Comparison of ENCODE assay signal across 8 cellular contexts in the genomic region with DNA sequence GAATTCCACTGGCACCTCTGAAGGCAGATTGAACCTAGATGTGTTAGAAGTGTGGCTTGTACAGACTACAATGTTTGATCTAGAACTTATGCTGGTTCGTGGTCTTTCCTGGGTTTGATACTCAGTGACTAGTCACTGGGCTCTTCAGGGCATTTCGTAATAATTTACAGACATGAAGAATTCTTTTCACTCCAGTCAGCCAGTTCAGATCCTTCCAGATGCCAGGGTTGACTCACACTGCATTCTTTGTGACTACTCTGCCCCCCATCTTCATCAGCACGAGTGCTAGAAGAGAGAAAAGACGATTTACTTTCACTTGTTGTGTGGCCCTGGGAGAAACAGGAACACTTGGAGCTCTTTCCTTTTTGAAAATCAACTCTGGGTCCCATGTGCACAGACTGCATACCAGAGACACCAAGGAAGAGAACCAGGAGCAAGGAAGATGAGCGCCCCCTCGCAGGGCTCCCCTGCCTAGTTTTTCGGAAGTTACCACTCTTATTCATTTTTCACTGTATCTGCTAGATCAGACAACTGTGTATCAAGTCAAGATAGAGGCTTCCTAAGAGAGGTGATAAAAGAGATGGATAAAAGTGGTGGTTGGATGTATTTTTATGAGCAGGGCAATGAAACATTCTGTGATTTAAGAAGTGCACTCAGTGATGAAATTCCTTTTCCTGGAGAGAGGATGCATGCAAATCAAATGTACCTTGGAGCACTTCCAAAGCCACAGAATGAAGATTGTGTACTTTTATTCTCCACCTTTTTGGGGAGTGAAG. TPM values are rescaled to one million over a fixed set of nuclear protein-coding genes. Genes with fewer than 3 reads are reported as not detected.
DNase-seq lines count a peak whose midpoint lies in the region; ATAC-seq and TF ChIP-seq lines count a peak whose summit lies in the region.

No MANE protein-coding gene starts in this region.

- no peak for TF ChIP-seq POLR2A in vagina (IDR thresholded peaks at IDR 0.05)

- peaks cover 0 to 35% of the 10 kb centered on the region in 2 donors for H3K4me1 ChIP-seq in left lung
- H3K4me1 ChIP-seq in vagina: peaks cover 36% of the 10 kb centered on the region

- peak; percentile 32 to 75 for ATAC-seq in activated naive CD4-positive, alpha-beta T cell treated with anti-CD3 and anti-CD28 coated beads, Interleukin-2, amount 50 U/mL, for 72 hours
- peak; percentile 81 for ATAC-seq in left lung
- no peak for ATAC-seq in HG02885 (IDR thresholded peaks at IDR 0.05; ENCODE audit: poor library complexity, unreplicated experiment)

- H3K36me3 Mint-ChIP-seq in activated naive CD4-positive, alpha-beta T cell treated with anti-CD3 and anti-CD28 coated beads, Interleukin-2, amount 50 U/mL, for 72 hours: no peaks in the 10 kb centered on the region
- no peaks in the 10 kb centered on the region for H3K36me3 Mint-ChIP-seq in activated naive CD4-positive, alpha-beta T cell treated with anti-CD3 and anti-CD28 coated beads for 36 hours (ENCODE audit: low read depth)
- peaks cover 7% of the 10 kb centered on the region for H3K36me3 Mint-ChIP-seq in T-helper 2 cell treated with Interferon-gamma antibody and Interleukin-4, amounts not matched to agents 5 μg/mL and 100 μg/mL, for 36 hours (ENCODE audit: low read depth)

- H3K4me3 Mint-ChIP-seq in activated naive CD4-positive, alpha-beta T cell treated with anti-CD3 and anti-CD28 coated beads for 36 hours: no peak overlapping the region
- no peak overlapping the region for H3K4me3 Mint-ChIP-seq in T-helper 2 cell treated with Interferon-gamma antibody and Interleukin-4, amounts not matched to agents 5 μg/mL and 100 μg/mL, for 36 hours

- H3K36me3 ChIP-seq in brain microvascular endothelial cell (replicated peaks) (no peaks in the 10 kb centered on the region), left lung (no peaks in the 10 kb centered on the region), vagina (no peaks in the 10 kb centered on the region)

- H3K27ac ChIP-seq in brain microvascular endothelial cell: peak overlapping the region; percentile 96
- peak overlapping the region; percentile 67 to 77 for H3K27ac ChIP-seq in left lung
- peak overlapping the region; percentile 64 for H3K27ac ChIP-seq in vagina

- CTCF ChIA-PET in activated naive CD4-positive, alpha-beta T cell treated with anti-CD3 and anti-CD28 coated beads for 36 hours (lab: Charles Lee): interaction anchor here (1.0 to 1.4 kb wide), 2 partner anchors 50 to 76 kb away, joined by 3 to 6 read pairs; no protein-coding TSS in a partner anchor

- H3K27ac Mint-ChIP-seq in activated naive CD4-positive, alpha-beta T cell treated with anti-CD3 and anti-CD28 coated beads, Interleukin-2, amount 50 U/mL, for 72 hours: peak overlapping the region in 1 of 2 donors; percentile 43
- no peak overlapping the region for H3K27ac Mint-ChIP-seq in activated naive CD4-positive, alpha-beta T cell treated with anti-CD3 and anti-CD28 coated beads for 36 hours
- H3K27ac Mint-ChIP-seq in T-helper 2 cell treated with Interferon-gamma antibody and Interleukin-4, amounts not matched to agents 5 μg/mL and 100 μg/mL, for 36 hours: no peak overlapping the region

- in situ Hi-C loops in brain microvascular endothelial cell (cut with HindIII; ENCODE audit: low pct_ligation_motif_present, low sequenced_read_pairs): no loop called here

- no peaks in the 10 kb centered on the region for H3K27me3 Mint-ChIP-seq in activated naive CD4-positive, alpha-beta T cell treated with anti-CD3 and anti-CD28 coated beads for 36 hours (ENCODE audit: low read depth)
- H3K27me3 Mint-ChIP-seq in T-helper 2 cell treated with Interferon-gamma antibody and Interleukin-4, amounts not matched to agents 5 μg/mL and 100 μg/mL, for 36 hours (ENCODE audit: low read depth): no peaks in the 10 kb centered on the region

- H3K4me3 ChIP-seq in brain microvascular endothelial cell (ENCODE audit: low read depth, low read length): peak overlapping the region; percentile 45
- no peak overlapping the region for H3K4me3 ChIP-seq in left lung
- H3K4me3 ChIP-seq in vagina: peak overlapping the region in 1 of 2 donors; percentile 15

- intact Hi-C loops in activated naive CD4-positive, alpha-beta T cell treated with anti-CD3 and anti-CD28 coated beads for 36 hours (cut with micrococcal nuclease): no loop called here
- intact Hi-C loops in left lung (cut with DNase I) (no loop called here), vagina (cut with DNase I) (no loop called here)

- H3K9me3 ChIP-seq in left lung (no peaks in the 10 kb centered on the region), vagina (no peaks in the 10 kb centered on the region)

- peaks cover 4% of the 10 kb centered on the region for H3K4me1 Mint-ChIP-seq in activated naive CD4-positive, alpha-beta T cell treated with anti-CD3 and anti-CD28 coated beads for 36 hours (ENCODE audit: low read depth)
- peaks cover 10% of the 10 kb centered on the region for H3K4me1 Mint-ChIP-seq in T-helper 2 cell treated with Interferon-gamma antibody and Interleukin-4, amounts not matched to agents 5 μg/mL and 100 μg/mL, for 36 hours (ENCODE audit: low read depth)

- no peak for DNase-seq in activated naive CD4-positive, alpha-beta T cell treated with anti-CD3 and anti-CD28 coated beads, Interleukin-2, amount 50 U/mL, for 72 hours (ENCODE audit: low spot score in 2 of 2)
- no peak for DNase-seq in activated naive CD4-positive, alpha-beta T cell treated with anti-CD3 and anti-CD28 coated beads for 36 hours
- DNase-seq in brain microvascular endothelial cell (peak; percentile 97), left lung (peak in 1 of 2 donors; percentile 39), vagina (ENCODE audit: extremely low spot score in 2 of 2) (no peak), activated gamma-delta T cell (lab: John Stamatoyannopoulos, UW) (no peak)
- no peak for DNase-seq in T-helper 2 cell treated with Interferon-gamma antibody and Interleukin-4, amounts not matched to agents 5 μg/mL and 100 μg/mL, for 36 hours (ENCODE audit: low spot score)

- no peaks in the 10 kb centered on the region for H3K27me3 ChIP-seq in brain microvascular endothelial cell (replicated peaks)
- H3K27me3 ChIP-seq in left lung: no peaks in the 10 kb centered on the region
- H3K27me3 ChIP-seq in vagina: no peaks in the 10 kb centered on the region

- TF ChIP-seq CTCF in brain microvascular endothelial cell (IDR thresholded peaks at IDR 0.05; ENCODE audit: low read depth, low read length, missing control alignments) (no peak), left lung (IDR thresholded peaks at IDR 0.05) (no peak), vagina (IDR thresholded peaks at IDR 0.05) (no peak)

- no peaks in the 10 kb centered on the region for H3K9me3 Mint-ChIP-seq in activated naive CD4-positive, alpha-beta T cell treated with anti-CD3 and anti-CD28 coated beads, Interleukin-2, amount 50 U/mL, for 72 hours
- no peaks in the 10 kb centered on the region for H3K9me3 Mint-ChIP-seq in activated naive CD4-positive, alpha-beta T cell treated with anti-CD3 and anti-CD28 coated beads for 36 hours
- no peaks in the 10 kb centered on the region for H3K9me3 Mint-ChIP-seq in T-helper 2 cell treated with Interferon-gamma antibody and Interleukin-4, amounts not matched to agents 5 μg/mL and 100 μg/mL, for 36 hours

RNA-seq across cellular contexts. Expression of gene EVL, which starts 33.5 kb away (rescaled TPM):
- 100 to 1,000 TPM; 342 to 426 TPM for total RNA-seq in activated naive CD4-positive, alpha-beta T cell treated with anti-CD3 and anti-CD28 coated beads, Interleukin-2, amount 50 U/mL, for 72 hours
- total RNA-seq in activated naive CD4-positive, alpha-beta T cell treated with anti-CD3 and anti-CD28 coated beads for 36 hours: 100 to 1,000 TPM; 173 to 175 TPM
- total RNA-seq in left lung (10 to 100 TPM; 60.2 to 84.5 TPM), vagina (112 TPM)
